ENCODE assay signal across 16 cellular contexts in the genomic region with DNA sequence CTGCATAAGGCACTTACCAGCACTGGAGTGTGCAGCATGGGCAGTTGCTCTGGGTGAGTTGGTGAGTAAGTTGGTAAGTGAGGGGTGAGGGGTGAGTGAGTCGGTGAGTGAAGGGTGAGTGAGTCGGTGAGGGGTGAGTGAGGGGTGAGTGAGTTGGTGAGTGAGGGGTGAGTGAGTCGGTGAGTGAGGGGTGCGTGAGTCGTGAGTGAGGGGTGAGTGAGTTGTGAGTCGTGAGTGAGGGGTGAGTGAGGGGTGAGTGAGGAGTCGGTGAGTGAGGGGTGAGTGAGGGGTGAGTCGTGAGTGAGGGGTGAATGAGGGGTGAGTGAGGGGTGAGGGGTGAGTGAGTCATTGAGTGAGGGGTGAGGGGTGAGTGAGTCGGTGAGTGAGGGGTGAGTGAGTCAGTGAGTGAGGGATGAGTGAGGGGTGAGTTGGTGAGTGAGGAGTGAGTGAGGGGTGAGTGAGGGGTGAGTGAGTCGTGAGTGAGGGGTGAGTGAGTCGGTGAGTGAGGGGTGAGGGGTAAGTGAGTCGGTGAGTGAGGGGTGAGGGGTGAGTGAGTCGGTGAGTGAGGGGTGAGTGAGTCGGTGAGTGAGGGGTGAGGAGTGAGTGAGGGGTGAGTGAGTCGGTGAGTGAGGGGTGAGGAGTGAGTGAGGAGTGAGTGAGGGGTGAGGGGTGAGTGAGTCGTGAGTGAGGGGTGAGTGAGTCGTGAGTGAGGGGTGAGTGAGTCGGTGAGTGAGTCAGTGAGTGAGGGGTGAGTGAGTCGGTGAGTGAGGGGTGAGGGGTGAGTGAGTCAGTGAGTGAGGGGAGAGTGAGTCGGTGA. TPM values are rescaled to one million over a fixed set of nuclear protein-coding genes. Genes with fewer than 3 reads are reported as not detected.
DNase-seq lines count a peak whose midpoint lies in the region; ATAC-seq, FAIRE-seq and TF ChIP-seq lines count a peak whose summit lies in the region.
"Had no signal": no experiment of that assay in that cellular context is flagged by ENCODE, and none has a peak within 500 bp of the region (broad histone marks: within the 10 kb centered on the region; RNA-seq: fewer than 3 reads in every experiment).

No MANE protein-coding gene starts in this region.

- no peak overlapping the region for H3K4me3 ChIP-seq in GM12878
- H3K4me3 ChIP-seq in BE2C (ENCODE audit: low read depth, low read length), result no peak overlapping the region
- H3K4me3 ChIP-seq: adrenal gland, heart right ventricle, tibial nerve had no signal

- H3K27ac ChIP-seq in GM12878 (ENCODE audit: control insufficient read depth, insufficient read depth), result no peak overlapping the region
- H3K27ac ChIP-seq: tibial nerve had no signal

- BruUV-seq in GM12878 (replicated peaks; lab: Mats Ljungman, UMichigan), result no TSS peak

- 63% methylated on average over 12 of the region's 20 CpGs for WGBS in GM12878 (ENCODE audit: insufficient coverage, insufficient replicate concordance, low lambda C conversion rate, missing lambda C conversion rate)

- H3K36me3 ChIP-seq in GM12878 (ENCODE audit: control insufficient read depth in 2 of 2, insufficient read depth in 2 of 2, low read length in 1 of 2), result peaks cover 2 to 4% of the 10 kb centered on the region in 2 experiments
- peaks cover 22% of the 10 kb centered on the region for H3K36me3 ChIP-seq in BE2C
- H3K36me3 ChIP-seq: adrenal gland had no signal

- no peaks in the 10 kb centered on the region for H3K9me3 Mint-ChIP-seq in activated CD4-positive, alpha-beta memory T cell treated with anti-CD3 and anti-CD28 coated beads, Interleukin-2, amount 10 ng/mL, durations not matched to agents 7 days and 5 days
- H3K9me3 Mint-ChIP-seq: T-cell had no signal

- H3K27ac Mint-ChIP-seq in activated CD4-positive, alpha-beta memory T cell treated with anti-CD3 and anti-CD28 coated beads, Interleukin-2, amount 10 ng/mL, durations not matched to agents 7 days and 5 days, result peak overlapping the region; percentile 95

- POLR2A ChIA-PET in activated CD4-positive, alpha-beta memory T cell treated with anti-CD3 and anti-CD28 coated beads, Interleukin-2, amount 10 ng/mL, durations not matched to agents 7 days and 5 days (lab: Charles Lee), result no interaction called here
- POLR2A ChIA-PET in GM12878 (lab: Charles Lee), result no interaction called here

- TF ChIP-seq EP300 in GM12878 (IDR thresholded peaks at IDR 0.05; ENCODE audit: borderline replicate concordance in 1 of 2, control insufficient read depth in 1 of 2, low read depth in 2 of 2, low read length in 2 of 2), result no peak

- FAIRE-seq in GM12878 (lab: Jason Lieb, UNC), result no peak
- FAIRE-seq in urothelium cell line (lab: Jason Lieb, UNC), result peak; percentile 78

- H3K4me1 ChIP-seq in GM12878 (ENCODE audit: control insufficient read depth, insufficient read depth, low read length), result peaks cover 9% of the 10 kb centered on the region
- H3K4me1 ChIP-seq in BE2C, result peaks cover 17% of the 10 kb centered on the region
- H3K4me1 ChIP-seq: adrenal gland had no signal

- intact Hi-C loops in GM12878 (cut with micrococcal nuclease; ENCODE audit: unreplicated experiment), result loop anchor here (10.0 kb wide), 1 partner anchor 265 kb away; a partner anchor contains a TSS

- no peak overlapping the region for H2AFZ ChIP-seq in GM12878 (ENCODE audit: control insufficient read depth, low read depth, low read length)

- peaks cover 25% of the 10 kb centered on the region for H3K36me3 Mint-ChIP-seq in activated CD4-positive, alpha-beta memory T cell treated with anti-CD3 and anti-CD28 coated beads, Interleukin-2, amount 10 ng/mL, durations not matched to agents 7 days and 5 days (ENCODE audit: low read depth)

- H3K9ac ChIP-seq in GM12878 (ENCODE audit: control insufficient read depth, insufficient read depth, low read length), result no peak overlapping the region

- H3K4me1 Mint-ChIP-seq in activated CD4-positive, alpha-beta memory T cell treated with anti-CD3 and anti-CD28 coated beads, Interleukin-2, amount 10 ng/mL, durations not matched to agents 7 days and 5 days, result peaks cover 55% of the 10 kb centered on the region

- no peak overlapping the region for H3K4me2 ChIP-seq in GM12878 (ENCODE audit: control insufficient read depth, insufficient read depth)

- H3K27me3 Mint-ChIP-seq in activated CD4-positive, alpha-beta memory T cell treated with anti-CD3 and anti-CD28 coated beads, Interleukin-2, amount 10 ng/mL, durations not matched to agents 7 days and 5 days, result no peaks in the 10 kb centered on the region
- H3K27me3 Mint-ChIP-seq: T-cell had no signal

- TF ChIP-seq CTCF in GM12878 (IDR thresholded peaks at IDR 0.05 in 2 of 3, conservative IDR thresholded peaks at IDR 0.05 in 1 of 3; ENCODE audit: control insufficient read depth in 2 of 3, extremely low read depth in 1 of 3, insufficient read depth in 1 of 3, low read depth in 3 of 3, low read length in 3 of 3) (no peak), BE2C (IDR thresholded peaks at IDR 0.05; ENCODE audit: low read depth, low read length) (no peak)

- CTCF ChIA-PET in activated CD4-positive, alpha-beta memory T cell treated with anti-CD3 and anti-CD28 coated beads, Interleukin-2, amount 10 ng/mL, durations not matched to agents 7 days and 5 days (lab: Charles Lee), result no interaction called here
- CTCF ChIA-PET in GM12878 (lab: Yijun Ruan, JAX), result no interaction called here

- H3K79me2 ChIP-seq in GM12878 (ENCODE audit: control insufficient read depth, insufficient read depth, low read length), result peaks cover 31% of the 10 kb centered on the region

- TF ChIP-seq RAD21 in GM12878 (IDR thresholded peaks at IDR 0.05; ENCODE audit: insufficient read depth, low read depth, low read length), result no peak

- in situ Hi-C loops in GM12878 (cut with MboI), result no loop called here

- H3K9me3 ChIP-seq in GM12878 (replicated peaks; ENCODE audit: control insufficient read depth, insufficient read depth, low read length) (no peaks in the 10 kb centered on the region), BE2C (no peaks in the 10 kb centered on the region)
- H3K9me3 ChIP-seq: adrenal gland, heart right ventricle, tibial nerve had no signal

- SMC1A ChIA-PET in GM12878 (lab: Charles Lee; ENCODE audit: uncharacterized antibody, unreplicated experiment), result no interaction called here

- H4K20me1 ChIP-seq in GM12878 (ENCODE audit: control insufficient read depth, insufficient read depth), result no peaks in the 10 kb centered on the region

- H3K4me3 Mint-ChIP-seq in activated CD4-positive, alpha-beta memory T cell treated with anti-CD3 and anti-CD28 coated beads, Interleukin-2, amount 10 ng/mL, durations not matched to agents 7 days and 5 days, result no peak overlapping the region
- H3K4me3 Mint-ChIP-seq: T-cell had no signal

- no peaks in the 10 kb centered on the region for H3K27me3 ChIP-seq in GM12878 (replicated peaks in 1 of 2; ENCODE audit: control insufficient read depth in 2 of 2, insufficient read depth in 2 of 2, low read length in 1 of 2)
- H3K27me3 ChIP-seq in BE2C, result no peaks in the 10 kb centered on the region
- H3K27me3 ChIP-seq: adrenal gland, heart right ventricle, tibial nerve had no signal

- no peak for TF ChIP-seq POLR2A in GM12878 (IDR thresholded peaks at IDR 0.05; ENCODE audit: low read depth, low read length)

- peak; percentile 61 for DNase-seq in stimulated activated CD4-positive, alpha-beta T cell treated with anti-CD3 and anti-CD28 coated beads, Interleukin-1b, Interleukin-23, amount 100 ng/mL, for 48 hours
- DNase-seq in stimulated activated CD4-positive, alpha-beta T cell treated with anti-CD3 and anti-CD28 coated beads, Interleukin-2, amount 100 ng/mL, for 48 hours, result no peak
- no peak for DNase-seq in activated CD4-positive, alpha-beta memory T cell treated with anti-CD3 and anti-CD28 coated beads, Interleukin-2, amount 10 ng/mL, durations not matched to agents 7 days and 5 days
- no peak for DNase-seq in GM12878 (ENCODE audit: low read depth, low spot score)
- DNase-seq in urothelium cell line (ENCODE audit: low spot score), result no peak
- no peak for DNase-seq in BE2C
- DNase-seq in NCI-H2107 (lab: John Stamatoyannopoulos, UW), result no peak
- DNase-seq: central memory CD4-positive, alpha-beta T cell; effector CD4-positive, alpha-beta T cell; heart right ventricle; islet precursor cell; NCI-H1694; NCI-H446; T-cell had no signal

- ATAC-seq in GM12878, result no peak
- ATAC-seq: T-cell had no signal

- RAD21 ChIA-PET in GM12878 (lab: Charles Lee; ENCODE audit: unreplicated experiment), result no interaction called here

RNA-seq across cellular contexts. Expression of a gene that starts 17.1 kb away (rescaled TPM):
- total RNA-seq in activated CD4-positive, alpha-beta memory T cell treated with anti-CD3 and anti-CD28 coated beads, Interleukin-2, amount 10 ng/mL, durations not matched to agents 7 days and 5 days, result 10 to 100 TPM; 31.9 to 34.3 TPM
- total RNA-seq in GM12878 (2013; cell fraction: nucleolus; rRNA removed), result 27.7 and 29.9 TPM in 2 replicates
- 54.1 and 67.7 TPM in 2 replicates for total RNA-seq in GM12878 (2014; rRNA removed)
- 33.4 and 40.5 TPM in 2 replicates for total RNA-seq in GM12878 (2014; rRNA removed; fragmentation: Illumina TruSeq; extraction: Trizol)
- total RNA-seq in GM12878 (2021), result 54.5 and 55.0 TPM in 2 replicates
- polyA plus RNA-seq in GM12878 (2011; ENCODE audit: low read depth), result 24.1 TPM
- 12.2 and 31.2 TPM in 2 replicates for polyA plus RNA-seq in GM12878 (2011; rRNA removed)
- 42.6 and 55.7 TPM in 2 replicates for polyA plus RNA-seq in GM12878 (2011; cell fraction: cytosol; rRNA removed)
- polyA plus RNA-seq in GM12878 (2011; cell fraction: nucleus; rRNA removed), result 29.3 and 37.3 TPM in 2 replicates
- 33.3 and 37.8 TPM in 2 replicates for polyA plus RNA-seq in GM12878 (2012)
- 5.8 and 32.0 TPM in 2 replicates for polyA plus RNA-seq in GM12878 (2014; fragmentation: Illumina TruSeq; extraction: Trizol)
- polyA plus RNA-seq in GM12878 (2014; fragmentation: Nextera tagmentation; extraction: Ambion mirVana), result 10 to 100 TPM; 12.9 to 22.7 TPM
- polyA plus RNA-seq in GM12878 (2014; rRNA removed), result 63.6 and 68.8 TPM in 2 replicates
- 10 to 100 TPM; 48.5 to 49.3 TPM for polyA plus RNA-seq in GM12878 (2016; fragmentation: Nextera tagmentation; extraction: Ambion mirVana)
- polyA minus RNA-seq in GM12878 (2011; rRNA and poly(A)+ RNA removed), result 32.8 and 41.6 TPM in 2 replicates
- 20.6 and 22.6 TPM in 2 replicates for polyA minus RNA-seq in GM12878 (2011; cell fraction: cytosol; rRNA and poly(A)+ RNA removed)
- 8.9 and 17.8 TPM in 2 replicates for polyA minus RNA-seq in GM12878 (2011; cell fraction: nucleus; rRNA and poly(A)+ RNA removed)
- 178 TPM for polyA plus RNA-seq in BE2C (2012; ENCODE audit: insufficient read depth, insufficient read length, low read depth)

RNA-seq across cellular contexts. Expression of a gene that starts 17.7 kb away (rescaled TPM):
- 10 to 100 TPM; 84.1 to 87.1 TPM for total RNA-seq in activated CD4-positive, alpha-beta memory T cell treated with anti-CD3 and anti-CD28 coated beads, Interleukin-2, amount 10 ng/mL, durations not matched to agents 7 days and 5 days
- 143 and 171 TPM in 2 replicates for total RNA-seq in GM12878 (2013; cell fraction: nucleolus; rRNA removed)
- total RNA-seq in GM12878 (2014; rRNA removed) (59.6 and 76.2 TPM in 2 replicates), GM12878 (2014; rRNA removed; fragmentation: Illumina TruSeq; extraction: Trizol) (29.2 and 36.7 TPM in 2 replicates), GM12878 (2021) (61.0 and 69.2 TPM in 2 replicates)
- polyA plus RNA-seq in GM12878 (2011; ENCODE audit: low read depth), result 34.4 TPM
- polyA plus RNA-seq in GM12878 (2011; rRNA removed) (45.8 and 84.1 TPM in 2 replicates), GM12878 (2014; fragmentation: Illumina TruSeq; extraction: Trizol) (35.9 and 60.7 TPM in 2 replicates), GM12878 (2014; fragmentation: Nextera tagmentation; extraction: Ambion mirVana) (1 to 10 TPM; 5.8 to 9.3 TPM), GM12878 (2014; rRNA removed) (70.7 and 75.3 TPM in 2 replicates), GM12878 (2016; fragmentation: Nextera tagmentation; extraction: Ambion mirVana) (10 to 100 TPM; 73.2 to 76.1 TPM)
- polyA plus RNA-seq in GM12878 (2011; cell fraction: cytosol; rRNA removed), result 77.3 and 96.6 TPM in 2 replicates
- 512 and 516 TPM in 2 replicates for polyA plus RNA-seq in GM12878 (2011; cell fraction: nucleus; rRNA removed)
- 52.9 and 59.3 TPM in 2 replicates for polyA plus RNA-seq in GM12878 (2012)
- 71.2 and 80.3 TPM in 2 replicates for polyA minus RNA-seq in GM12878 (2011; rRNA and poly(A)+ RNA removed)
- polyA minus RNA-seq in GM12878 (2011; cell fraction: cytosol; rRNA and poly(A)+ RNA removed), result 28.2 and 28.9 TPM in 2 replicates
- polyA minus RNA-seq in GM12878 (2011; cell fraction: nucleus; rRNA and poly(A)+ RNA removed), result 68.9 and 96.3 TPM in 2 replicates
- polyA plus RNA-seq in BE2C (2012; ENCODE audit: insufficient read depth, insufficient read length, low read depth), result 287 TPM
